In the genomic region with DNA sequence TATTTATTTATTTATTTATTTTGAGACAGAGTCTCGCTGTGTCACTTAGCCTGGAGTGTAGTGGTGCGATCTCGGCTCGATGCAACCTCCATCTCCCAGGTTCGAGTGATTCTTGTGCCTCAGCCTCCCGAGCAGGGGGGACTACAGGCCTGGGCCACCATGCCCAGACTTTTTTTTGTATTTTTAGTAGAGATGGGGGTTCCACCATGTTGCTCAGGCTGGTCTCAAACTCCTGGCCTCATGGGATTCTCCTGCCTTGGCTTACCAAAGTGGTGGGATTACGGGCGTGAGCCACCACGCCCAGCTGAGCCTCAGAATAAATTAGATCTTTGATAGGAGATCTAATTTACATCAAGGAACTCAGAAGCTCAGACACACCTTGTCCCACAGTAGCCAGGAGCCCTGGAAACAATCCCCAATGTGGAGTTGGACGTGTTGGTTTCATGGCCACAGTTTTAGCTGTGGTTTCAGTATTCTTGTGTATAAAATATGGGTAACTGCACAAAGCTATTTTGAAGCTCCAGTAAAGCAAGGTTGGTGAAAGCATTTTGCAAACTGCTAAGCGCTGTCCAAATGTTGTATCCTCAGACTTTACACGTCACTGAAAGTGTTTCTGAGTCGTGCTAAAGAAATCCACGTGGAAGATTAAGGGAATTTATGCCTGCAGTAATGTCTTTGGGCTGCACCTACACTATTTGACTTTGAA, we compare ENCODE assay signal across 1 cellular context.
TF ChIP-seq lines count a peak whose summit lies in the region.

No MANE protein-coding gene starts in this region.

TF ChIP-seq in SK-N-SH treated with all-trans-retinoic acid at 6 μM for 48 hours, 23 proteins besides CTCF, POLR2A, EP300 and RAD21 (continued from another document):
- TF ChIP-seq, protein P1, sequence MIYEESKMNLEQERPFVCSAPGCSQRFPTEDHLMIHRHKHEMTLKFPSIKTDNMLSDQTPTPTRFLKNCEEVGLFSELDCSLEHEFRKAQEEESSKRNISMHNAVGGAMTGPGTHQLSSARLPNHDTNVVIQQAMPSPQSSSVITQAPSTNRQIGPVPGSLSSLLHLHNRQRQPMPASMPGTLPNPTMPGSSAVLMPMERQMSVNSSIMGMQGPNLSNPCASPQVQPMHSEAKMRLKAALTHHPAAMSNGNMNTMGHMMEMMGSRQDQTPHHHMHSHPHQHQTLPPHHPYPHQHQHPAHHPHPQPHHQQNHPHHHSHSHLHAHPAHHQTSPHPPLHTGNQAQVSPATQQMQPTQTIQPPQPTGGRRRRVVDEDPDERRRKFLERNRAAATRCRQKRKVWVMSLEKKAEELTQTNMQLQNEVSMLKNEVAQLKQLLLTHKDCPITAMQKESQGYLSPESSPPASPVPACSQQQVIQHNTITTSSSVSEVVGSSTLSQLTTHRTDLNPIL (CRISPR knock-in tag; IDR thresholded peaks at IDR 0.05; ENCODE audit: low read depth), result no peak
- TF ChIP-seq, protein P2, sequence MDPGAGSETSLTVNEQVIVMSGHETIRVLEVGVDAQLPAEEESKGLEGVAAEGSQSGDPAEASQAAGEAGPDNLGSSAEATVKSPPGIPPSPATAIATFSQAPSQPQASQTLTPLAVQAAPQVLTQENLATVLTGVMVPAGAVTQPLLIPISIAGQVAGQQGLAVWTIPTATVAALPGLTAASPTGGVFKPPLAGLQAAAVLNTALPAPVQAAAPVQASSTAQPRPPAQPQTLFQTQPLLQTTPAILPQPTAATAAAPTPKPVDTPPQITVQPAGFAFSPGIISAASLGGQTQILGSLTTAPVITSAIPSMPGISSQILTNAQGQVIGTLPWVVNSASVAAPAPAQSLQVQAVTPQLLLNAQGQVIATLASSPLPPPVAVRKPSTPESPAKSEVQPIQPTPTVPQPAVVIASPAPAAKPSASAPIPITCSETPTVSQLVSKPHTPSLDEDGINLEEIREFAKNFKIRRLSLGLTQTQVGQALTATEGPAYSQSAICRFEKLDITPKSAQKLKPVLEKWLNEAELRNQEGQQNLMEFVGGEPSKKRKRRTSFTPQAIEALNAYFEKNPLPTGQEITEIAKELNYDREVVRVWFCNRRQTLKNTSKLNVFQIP (CRISPR knock-in tag; IDR thresholded peaks at IDR 0.05; ENCODE audit: borderline replicate concordance, low read depth), result no peak
- TF ChIP-seq SNAI2 (CRISPR knock-in tag; IDR thresholded peaks at IDR 0.05) (no peak), ESRRG (CRISPR knock-in tag; IDR thresholded peaks at IDR 0.05) (no peak)
